Comparison of ENCODE assay signal across 9 cellular contexts in genomic region chr14:20684662-20685456, GRCh38. TPM values are rescaled to one million over a fixed set of nuclear protein-coding genes. Genes with fewer than 3 reads are reported as not detected.
DNase-seq lines count a peak whose midpoint lies in the region; ATAC-seq and TF ChIP-seq lines count a peak whose summit lies in the region.
"Had no signal": no experiment of that assay in that cellular context is flagged by ENCODE, and none has a peak within 500 bp of the region (broad histone marks: within the 10 kb centered on the region; RNA-seq: fewer than 3 reads in every experiment).

No MANE protein-coding gene starts in this region.

- peak overlapping the region; percentile 40 for H3K27ac ChIP-seq in right cardiac atrium (ENCODE audit: low read length)
- peak overlapping the region; percentile 95 to 100 (median 97) for H3K27ac ChIP-seq in gastrocnemius medialis

- no peaks in the 10 kb centered on the region for H3K9me3 ChIP-seq in right cardiac atrium (ENCODE audit: control insufficient read depth, low read length)
- no peaks in the 10 kb centered on the region for H3K9me3 ChIP-seq in gastrocnemius medialis

- H3K4me1 ChIP-seq in right cardiac atrium (ENCODE audit: control insufficient read depth, insufficient read depth, low read length) (peaks cover 6% of the 10 kb centered on the region), gastrocnemius medialis (peaks cover 11 to 17% of the 10 kb centered on the region in 2 donors)

- no peak for TF ChIP-seq CTCF in gastrocnemius medialis (IDR thresholded peaks at IDR 0.05 in 4 of 5, conservative IDR thresholded peaks at IDR 0.05 in 1 of 5)

- intact Hi-C loops in right cardiac atrium (cut with DNase I) (loop anchor here (2.0 to 5.0 kb wide), 5 partner anchors 53 to 353 kb away; partner anchors contain the start of genes PARP2 (in 2 of the 4) and CCNB1IP1 (in 1 of the 4)), gastrocnemius medialis (cut with DNase I; ENCODE audit: low total_unique reads) (loop anchor here (5.0 to 10.0 kb wide), 7 partner anchors 53 to 1902 kb away; partner anchors contain the start of genes CHD8, DAD1, HNRNPC and RNASE7)

- in situ Hi-C loops in gastrocnemius medialis (cut with MboI; ENCODE audit: low sequenced_read_pairs in 4 of 4), result loop anchor here (10.0 to 25.0 kb wide), 6 partner anchors 220 to 427 kb away; partner anchors contain the start of genes CCNB1IP1 (in 2 of the 4), PARP2 (in 2 of the 4), TMEM253 (in 2 of the 4) and ARHGEF40 (in 1 of the 4)

- 12% methylated on average over 22 of the region's 22 CpGs for WGBS in right cardiac atrium

- DNase-seq in SIG-M5 treated with dmso at 0.1 percent for 504 hours (lab: John Stamatoyannopoulos, UW; ENCODE audit: unreplicated experiment) (peak; percentile 42), SIG-M5 (lab: John Stamatoyannopoulos, UW) (no peak), SW480 (ENCODE audit: low spot score) (peak; percentile 49), right cardiac atrium (peak in 2 of 3 donors; percentile 39 to 65), gastrocnemius medialis (peak; percentile 20 to 51), NCI-H2196 (lab: John Stamatoyannopoulos, UW; ENCODE audit: unreplicated experiment) (no peak), cerebellar nuclear complex (lab: John Stamatoyannopoulos, UW) (no peak)

- TF ChIP-seq POLR2A in gastrocnemius medialis (IDR thresholded peaks at IDR 0.05), result no peak

- ATAC-seq in right cardiac atrium, result no peak
- no peak for ATAC-seq in gastrocnemius medialis
- no peak for ATAC-seq in HG03108 (IDR thresholded peaks at IDR 0.05; ENCODE audit: unreplicated experiment)

- H3K4me3 ChIP-seq in right cardiac atrium (ENCODE audit: low read length) (peak overlapping the region; percentile 81), gastrocnemius medialis (peak overlapping the region; percentile 69 to 98 (median 87))

- no peaks in the 10 kb centered on the region for H3K36me3 ChIP-seq in gastrocnemius medialis

- H3K27me3 ChIP-seq in right cardiac atrium (ENCODE audit: control insufficient read depth, insufficient read depth), result no peaks in the 10 kb centered on the region
- no peaks in the 10 kb centered on the region for H3K27me3 ChIP-seq in gastrocnemius medialis

RNA-seq across cellular contexts. Expression of gene RNASE4, which starts 0.5 kb away (rescaled TPM):
- total RNA-seq in right cardiac atrium (10 to 100 TPM; 18.0 to 20.0 (median 19.0) TPM), gastrocnemius medialis (10 to 100 TPM; 12.2 to 21.3 (median 18.9) TPM)
- polyA plus RNA-seq in right cardiac atrium, result 31.3 TPM

RNA-seq across cellular contexts. Expression of gene ANG, which starts 3.7 kb away (rescaled TPM):
- total RNA-seq in right cardiac atrium, result 1 to 10 TPM; 6.1 to 7.9 (median 7.1) TPM
- polyA plus RNA-seq in right cardiac atrium, result 11.0 TPM
- total RNA-seq in gastrocnemius medialis, result 10 to 100 TPM in 1 of 4 donors, 1 to 10 TPM in 3; 3.9 to 10.5 (median 5.6) TPM

RNA-seq across cellular contexts. Expression of gene OR6S1, which starts 43.4 kb away (rescaled TPM):
- total RNA-seq in right cardiac atrium, result not detected
- not detected for polyA plus RNA-seq in right cardiac atrium
- not detected for total RNA-seq in gastrocnemius medialis
- total RNA-seq: dermis microvascular lymphatic vessel endothelial cell had no signal

Comparison
In these comparisons a context has a peak if more than half of its experiments do, and no peak if none do; other contexts are left out.
1. DNase-seq: peak in SIG-M5 treated with dmso at 0.1 percent for 504 hours (single experiment), SW480 (single experiment), right cardiac atrium (2 of 3) and gastrocnemius medialis (2 of 2); none in SIG-M5 (single experiment), NCI-H2196 (single experiment) and cerebellar nuclear complex (0 of 2).